10 cellular contexts compared by ENCODE assay signal in the genomic region with DNA sequence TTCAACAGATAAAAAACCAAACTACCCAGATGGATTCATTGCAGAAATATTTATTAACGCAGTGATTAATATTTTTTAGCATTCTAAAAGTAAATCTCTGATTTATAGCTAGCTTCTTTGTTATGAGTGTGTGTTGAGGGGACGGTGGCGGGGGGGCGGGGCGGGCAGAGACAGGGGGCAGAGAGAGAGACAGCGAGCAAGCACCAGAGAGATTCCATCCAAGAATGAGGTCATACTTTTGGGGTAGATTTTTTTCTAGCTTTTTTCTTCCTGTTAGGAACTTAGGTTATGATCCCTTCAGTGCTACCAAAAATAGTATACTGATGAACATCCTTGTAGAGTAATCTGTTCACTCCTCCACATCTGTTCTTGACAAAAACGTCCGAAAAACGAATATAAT. TPM values are rescaled to one million over a fixed set of nuclear protein-coding genes. Genes with fewer than 3 reads are reported as not detected.
DNase-seq lines count a peak whose midpoint lies in the region; ATAC-seq and TF ChIP-seq lines count a peak whose summit lies in the region.
"Had no signal": no experiment of that assay in that cellular context is flagged by ENCODE, and none has a peak within 500 bp of the region (broad histone marks: within the 10 kb centered on the region; RNA-seq: fewer than 3 reads in every experiment).

No MANE protein-coding gene starts in this region.

- H3K9ac ChIP-seq in HUES6 (ENCODE audit: low read length) = no peak overlapping the region
- H3K9ac ChIP-seq in iPS-18a (ENCODE audit: low read length) = peak overlapping the region; percentile 76

- no peak for TF ChIP-seq POLR2A in spleen (IDR thresholded peaks at IDR 0.05)

- H3K4me1 Mint-ChIP-seq in activated naive CD8-positive, alpha-beta T cell treated with anti-CD3 and anti-CD28 coated beads, Interleukin-2, amount 10 ng/mL, durations not matched to agents 7 days and 5 days = no peaks in the 10 kb centered on the region

- H3K4me3 ChIP-seq in HUES6 (ENCODE audit: low read depth, low read length) (peak overlapping the region; percentile 73), iPS-18a (ENCODE audit: low read length) (peak overlapping the region; percentile 79), spleen (peak overlapping the region in 5 of 8 donors; percentile 13 to 68 (median 22))

- intact Hi-C loops in spleen (cut with DNase I; ENCODE audit: low total_unique reads) = no loop called here

- peaks cover 10% of the 10 kb centered on the region for H3K27me3 Mint-ChIP-seq in activated naive CD8-positive, alpha-beta T cell treated with anti-CD3 and anti-CD28 coated beads, Interleukin-2, amount 10 ng/mL, durations not matched to agents 7 days and 5 days

- H3K4me1 ChIP-seq in HUES6 (ENCODE audit: control insufficient read depth, insufficient read depth, low read length) = no peaks in the 10 kb centered on the region; the same call in 1 of the 2 replicates
- H3K4me1 ChIP-seq in iPS-18a (ENCODE audit: control insufficient read depth, low read depth, low read length) = peaks cover 6% of the 10 kb centered on the region
- H3K4me1 ChIP-seq in spleen = no peaks in the 10 kb centered on the region
- H3K4me1 ChIP-seq: gastroesophageal sphincter had no signal

- H3K27ac ChIP-seq in HUES6 (ENCODE audit: low read depth, low read length) = no peak overlapping the region
- no peak overlapping the region for H3K27ac ChIP-seq in iPS-18a (ENCODE audit: low read length)
- no peak overlapping the region for H3K27ac ChIP-seq in spleen
- H3K27ac ChIP-seq: gastroesophageal sphincter had no signal

- no peak for TF ChIP-seq CTCF in spleen (IDR thresholded peaks at IDR 0.05 in 8 of 11, conservative IDR thresholded peaks at IDR 0.05 in 3 of 11)

- POLR2A ChIA-PET in activated naive CD8-positive, alpha-beta T cell treated with anti-CD3 and anti-CD28 coated beads, Interleukin-2, amount 10 ng/mL, durations not matched to agents 7 days and 5 days (lab: Charles Lee) = no interaction called here

- H3K36me3 Mint-ChIP-seq in activated naive CD8-positive, alpha-beta T cell treated with anti-CD3 and anti-CD28 coated beads, Interleukin-2, amount 10 ng/mL, durations not matched to agents 7 days and 5 days = peaks cover 2% of the 10 kb centered on the region

- no peaks in the 10 kb centered on the region for H3K27me3 ChIP-seq in HUES6 (ENCODE audit: control insufficient read depth, insufficient read depth, low read length)
- H3K27me3 ChIP-seq in iPS-18a (ENCODE audit: control insufficient read depth, insufficient read depth, low read length) = no peaks in the 10 kb centered on the region
- H3K27me3 ChIP-seq in spleen (replicated peaks in 1 of 7) = peaks cover 0 to 20% (median 3%) of the 10 kb centered on the region in 7 donors
- H3K27me3 ChIP-seq: gastroesophageal sphincter had no signal

- no peak for DNase-seq in activated naive CD8-positive, alpha-beta T cell treated with anti-CD3 and anti-CD28 coated beads, Interleukin-2, amount 10 ng/mL, durations not matched to agents 7 days and 5 days
- DNase-seq in spleen = no peak
- DNase-seq in NCI-H1436 treated with DMSO at 0.1 percent for 48 hours (lab: John Stamatoyannopoulos, UW) = no peak
- no peak for DNase-seq in ecto neural progenitor cell (ENCODE audit: low spot score)
- DNase-seq in islet precursor cell = no peak

- no peak for ATAC-seq in activated naive CD8-positive, alpha-beta T cell treated with anti-CD3 and anti-CD28 coated beads, Interleukin-2, amount 10 ng/mL, durations not matched to agents 7 days and 5 days (ENCODE audit: low read depth)
- ATAC-seq in HG03460 (IDR thresholded peaks at IDR 0.05; ENCODE audit: unreplicated experiment) = no peak
- ATAC-seq: gastroesophageal sphincter had no signal

- peaks cover 20% of the 10 kb centered on the region for H3K9me3 Mint-ChIP-seq in activated naive CD8-positive, alpha-beta T cell treated with anti-CD3 and anti-CD28 coated beads, Interleukin-2, amount 10 ng/mL, durations not matched to agents 7 days and 5 days

- WGBS in spleen, 5 donors = 39 to 46% (median 44%) methylated on average over 9 of the region's 9 CpGs

- H3K9me3 ChIP-seq in HUES6 (ENCODE audit: control insufficient read depth, insufficient read depth, low read depth, low read length) (peaks cover 4% of the 10 kb centered on the region; the same call in 1 of the 2 replicates), iPS-18a (ENCODE audit: control insufficient read depth, low read depth, low read length) (peaks cover 7% of the 10 kb centered on the region), spleen (peaks cover 0 to 100% (median 81%) of the 10 kb centered on the region in 8 donors)

- peak overlapping the region; percentile 74 for H3K4me3 Mint-ChIP-seq in activated naive CD8-positive, alpha-beta T cell treated with anti-CD3 and anti-CD28 coated beads, Interleukin-2, amount 10 ng/mL, durations not matched to agents 7 days and 5 days

- H3K36me3 ChIP-seq in HUES6 (ENCODE audit: control insufficient read depth, insufficient read depth, low read length) = peaks cover 6% of the 10 kb centered on the region; the same call in 1 of the 2 replicates
- peaks cover 1% of the 10 kb centered on the region for H3K36me3 ChIP-seq in iPS-18a (ENCODE audit: control insufficient read depth, low read depth, low read length)
- peaks cover 0 to 6% (median 0%) of the 10 kb centered on the region in 6 donors for H3K36me3 ChIP-seq in spleen

- no peak overlapping the region for H3K27ac Mint-ChIP-seq in activated naive CD8-positive, alpha-beta T cell treated with anti-CD3 and anti-CD28 coated beads, Interleukin-2, amount 10 ng/mL, durations not matched to agents 7 days and 5 days

RNA-seq across cellular contexts. Expression of gene ZNF883, which starts 0.5 kb away (rescaled TPM):
- 1 to 10 TPM; 1.1 to 1.5 TPM for total RNA-seq in activated naive CD8-positive, alpha-beta T cell treated with anti-CD3 and anti-CD28 coated beads, Interleukin-2, amount 10 ng/mL, durations not matched to agents 7 days and 5 days
- total RNA-seq in spleen = 1 to 10 TPM in 6 of 7 donors, under 1 TPM in 1; 0.86 to 3.2 (median 1.6) TPM
- polyA plus RNA-seq in spleen = 1 to 10 TPM in 2 of 3 donors, under 1 TPM in 1; 0.61 to 1.4 (median 1.1) TPM
- total RNA-seq: NCI-H460 had no signal

RNA-seq across cellular contexts. Expression of gene ZFP37, which starts 44.0 kb away (rescaled TPM):
- total RNA-seq in activated naive CD8-positive, alpha-beta T cell treated with anti-CD3 and anti-CD28 coated beads, Interleukin-2, amount 10 ng/mL, durations not matched to agents 7 days and 5 days = 1 to 10 TPM; 1.8 to 2.6 TPM
- 1 to 10 TPM; 2.2 to 4.1 (median 2.9) TPM for total RNA-seq in spleen
- polyA plus RNA-seq in spleen = under 1 TPM; 0.65 to 0.74 (median 0.71) TPM
- total RNA-seq: NCI-H460 had no signal

Comparison
In these comparisons a context has a peak if more than half of its experiments do, and no peak if none do; other contexts are left out.
1. H3K4me3 ChIP-seq: peak in every context shown above with its lines; median percentile 79 in iPS-18a; 73 in HUES6; 22 in spleen.